29 cellular contexts compared by ENCODE assay signal in the genomic region with DNA sequence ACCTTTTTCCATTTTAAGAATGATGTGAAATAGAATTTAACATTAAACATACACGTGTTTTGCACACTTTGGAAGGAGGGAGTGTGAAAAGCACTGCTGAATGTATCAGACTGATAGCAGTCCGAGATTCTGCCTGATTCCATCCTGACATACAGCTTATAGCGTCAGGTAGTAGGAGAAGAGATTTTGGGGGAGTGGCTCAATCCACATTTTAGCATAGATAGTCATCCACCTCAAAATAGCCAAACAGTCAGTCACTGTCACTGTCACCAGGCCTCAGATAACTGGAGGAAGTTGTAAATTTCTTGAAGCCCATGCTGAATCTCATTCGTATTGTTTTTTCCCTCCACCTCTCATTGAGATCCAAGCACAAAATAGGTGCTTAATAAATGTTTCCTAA. TPM values are rescaled to one million over a fixed set of nuclear protein-coding genes. Genes with fewer than 3 reads are reported as not detected.
"Had no signal": no experiment of that assay in that cellular context is flagged by ENCODE, and none has a peak within 500 bp of the region (broad histone marks: within the 10 kb centered on the region; RNA-seq: fewer than 3 reads in every experiment).

No MANE protein-coding gene starts in this region.

- ATAC-seq: activated CD4-positive, alpha-beta T cell treated with anti-CD3 and anti-CD28 coated beads for 36 hours; activated CD8-positive, alpha-beta memory T cell treated with anti-CD3 and anti-CD28 coated beads, Interleukin-2, amount 10 ng/mL, durations not matched to agents 7 days and 5 days; activated CD8-positive, alpha-beta T cell treated with anti-CD3 and anti-CD28 coated beads, Interleukin-2, amount 10 ng/mL, durations not matched to agents 7 days and 5 days; activated naive CD4-positive, alpha-beta T cell treated with anti-CD3 and anti-CD28 coated beads, Interleukin-2, amount 50 U/mL, for 72 hours; T-helper 17 cell had no signal

- H3K27ac Mint-ChIP-seq: activated CD4-positive, alpha-beta memory T cell treated with anti-CD3 and anti-CD28 coated beads for 36 hours; activated CD4-positive, alpha-beta T cell treated with anti-CD3 and anti-CD28 coated beads for 36 hours; activated CD4-positive, alpha-beta T cell treated with anti-CD3 and anti-CD28 coated beads, Interleukin-2, amount 10 ng/mL, durations not matched to agents 24 days and 14 days; activated CD8-positive, alpha-beta memory T cell treated with anti-CD3 and anti-CD28 coated beads, Interleukin-2, amount 10 ng/mL, durations not matched to agents 7 days and 5 days; activated CD8-positive, alpha-beta T cell treated with anti-CD3 and anti-CD28 coated beads, Interleukin-2, amount 10 ng/mL, durations not matched to agents 7 days and 5 days; activated naive CD4-positive, alpha-beta T cell treated with anti-CD3 and anti-CD28 coated beads, Interleukin-2, amount 10 ng/mL, durations not matched to agents 7 days and 5 days; activated naive CD4-positive, alpha-beta T cell treated with anti-CD3 and anti-CD28 coated beads, Interleukin-2, amount 50 U/mL, for 72 hours; activated T-helper 1 cell treated with anti-CD3 and anti-CD28 coated beads, Interleukin-12 subunit alpha, Interleukin-12 subunit beta, Interleukin-2, Interleukin-4 antibody, amounts not matched to agents 30 ng/mL and 10 ng/mL and 1 ng/mL, durations not matched to agents 14 hours and 24 hours and 36 hours; T-helper 17 cell; T-helper 2 cell treated with Interferon-gamma antibody and Interleukin-4, amounts not matched to agents 5 μg/mL and 100 μg/mL, for 36 hours had no signal

- H3K4me1 Mint-ChIP-seq: activated CD4-positive, alpha-beta T cell treated with anti-CD3 and anti-CD28 coated beads for 36 hours; activated CD4-positive, alpha-beta T cell treated with anti-CD3 and anti-CD28 coated beads, Interleukin-2, amount 10 ng/mL, durations not matched to agents 24 days and 14 days; activated CD8-positive, alpha-beta memory T cell treated with anti-CD3 and anti-CD28 coated beads, Interleukin-2, amount 10 ng/mL, durations not matched to agents 7 days and 5 days; activated naive CD4-positive, alpha-beta T cell treated with anti-CD3 and anti-CD28 coated beads, Interleukin-2, amount 10 ng/mL, durations not matched to agents 7 days and 5 days; central memory CD8-positive, alpha-beta T cell; T-helper 17 cell had no signal

- H3K27ac ChIP-seq: brain microvascular endothelial cell, epithelial cell of prostate, WERI-Rb-1 had no signal

- H3K36me3 Mint-ChIP-seq: activated CD4-positive, alpha-beta memory T cell treated with anti-CD3 and anti-CD28 coated beads for 36 hours; activated CD8-positive, alpha-beta memory T cell treated with anti-CD3 and anti-CD28 coated beads, Interleukin-2, amount 10 ng/mL, durations not matched to agents 7 days and 5 days; activated naive CD4-positive, alpha-beta T cell treated with anti-CD3 and anti-CD28 coated beads, Interleukin-2, amount 10 ng/mL, durations not matched to agents 7 days and 5 days had no signal

- H3K36me3 ChIP-seq: brain microvascular endothelial cell, WERI-Rb-1 had no signal

- DNase-seq: activated CD4-positive, alpha-beta memory T cell treated with anti-CD3 and anti-CD28 coated beads for 36 hours; activated CD4-positive, alpha-beta T cell treated with anti-CD3 and anti-CD28 coated beads for 36 hours; activated CD4-positive, alpha-beta T cell treated with anti-CD3 and anti-CD28 coated beads, Interleukin-2, amount 10 ng/mL, durations not matched to agents 24 days and 14 days; activated CD4-positive, CD25-positive, alpha-beta regulatory T cell; activated CD4-positive, CD25-positive, alpha-beta regulatory T cell treated with anti-CD3 and anti-CD28 coated beads, Interleukin-2, amount 50 U/mL, for 72 hours; activated CD8-positive, alpha-beta memory T cell treated with anti-CD3 and anti-CD28 coated beads, Interleukin-2, amount 10 ng/mL, durations not matched to agents 7 days and 5 days; activated CD8-positive, alpha-beta memory T cell treated with anti-CD3 and anti-CD28 coated beads, Interleukin-2, amount 50 U/mL, for 4 hours; activated CD8-positive, alpha-beta T cell treated with anti-CD3 and anti-CD28 coated beads, Interleukin-2, amount 10 ng/mL, durations not matched to agents 7 days and 5 days; activated gamma-delta T cell; activated naive CD4-positive, alpha-beta T cell; activated naive CD4-positive, alpha-beta T cell treated with anti-CD3 and anti-CD28 coated beads, Interleukin-2, amount 10 ng/mL, durations not matched to agents 7 days and 5 days; activated T-cell treated with anti-CD3 and anti-CD28 coated beads, Interleukin-2, amount 50 U/mL, for 1 hour; activated T-cell treated with anti-CD3 and anti-CD28 coated beads, Interleukin-2, amount 50 U/mL, for 48 hours; amniotic stem cell; anterior cingulate cortex; brain microvascular endothelial cell; cortex of kidney; dermis blood vessel endothelial cell; effector CD4-positive, alpha-beta T cell; head of caudate nucleus; T-helper 1 cell; T-helper 17 cell; T1000; WERI-Rb-1 had no signal

- H3K27me3 ChIP-seq: brain microvascular endothelial cell had no signal

- H3K27me3 Mint-ChIP-seq: activated CD4-positive, alpha-beta T cell treated with anti-CD3 and anti-CD28 coated beads, Interleukin-2, amount 10 ng/mL, durations not matched to agents 24 days and 14 days; activated CD8-positive, alpha-beta memory T cell treated with anti-CD3 and anti-CD28 coated beads, Interleukin-2, amount 10 ng/mL, durations not matched to agents 7 days and 5 days; central memory CD8-positive, alpha-beta T cell had no signal

- H3K4me3 Mint-ChIP-seq: activated CD4-positive, alpha-beta memory T cell treated with anti-CD3 and anti-CD28 coated beads for 36 hours; activated CD4-positive, alpha-beta T cell treated with anti-CD3 and anti-CD28 coated beads for 36 hours; activated CD4-positive, alpha-beta T cell treated with anti-CD3 and anti-CD28 coated beads, Interleukin-2, amount 10 ng/mL, durations not matched to agents 24 days and 14 days; activated CD8-positive, alpha-beta memory T cell treated with anti-CD3 and anti-CD28 coated beads, Interleukin-2, amount 10 ng/mL, durations not matched to agents 7 days and 5 days; activated CD8-positive, alpha-beta T cell treated with anti-CD3 and anti-CD28 coated beads, Interleukin-2, amount 10 ng/mL, durations not matched to agents 7 days and 5 days; activated naive CD4-positive, alpha-beta T cell treated with anti-CD3 and anti-CD28 coated beads, Interleukin-2, amount 10 ng/mL, durations not matched to agents 7 days and 5 days; activated T-helper 1 cell treated with anti-CD3 and anti-CD28 coated beads, Interleukin-12 subunit alpha, Interleukin-12 subunit beta, Interleukin-2, Interleukin-4 antibody, amounts not matched to agents 30 ng/mL and 10 ng/mL and 1 ng/mL, durations not matched to agents 14 hours and 24 hours and 36 hours; central memory CD8-positive, alpha-beta T cell; T-helper 17 cell; T-helper 2 cell treated with Interferon-gamma antibody and Interleukin-4, amounts not matched to agents 5 μg/mL and 100 μg/mL, for 36 hours had no signal

- H3K9me3 Mint-ChIP-seq: activated CD4-positive, alpha-beta memory T cell treated with anti-CD3 and anti-CD28 coated beads for 36 hours; activated CD4-positive, alpha-beta T cell treated with anti-CD3 and anti-CD28 coated beads, Interleukin-2, amount 10 ng/mL, durations not matched to agents 24 days and 14 days; activated naive CD4-positive, alpha-beta T cell treated with anti-CD3 and anti-CD28 coated beads, Interleukin-2, amount 10 ng/mL, durations not matched to agents 7 days and 5 days; activated T-helper 1 cell treated with anti-CD3 and anti-CD28 coated beads, Interleukin-12 subunit alpha, Interleukin-12 subunit beta, Interleukin-2, Interleukin-4 antibody, amounts not matched to agents 30 ng/mL and 10 ng/mL and 1 ng/mL, durations not matched to agents 14 hours and 24 hours and 36 hours; T-helper 2 cell treated with Interferon-gamma antibody and Interleukin-4, amounts not matched to agents 5 μg/mL and 100 μg/mL, for 36 hours had no signal

RNA-seq across cellular contexts. Expression of gene ARHGEF26, which starts 35.4 kb away (rescaled TPM):
- total RNA-seq: activated T-helper 1 cell treated with anti-CD3 and anti-CD28 coated beads, Interleukin-12 subunit alpha, Interleukin-12 subunit beta, Interleukin-2, Interleukin-4 antibody, amounts not matched to agents 30 ng/mL and 10 ng/mL and 1 ng/mL, durations not matched to agents 14 hours and 24 hours and 36 hours; T-helper 17 cell had no signal
